In genomic region chr5:134411228-134411545, GRCh38 we compare ENCODE assay signal across 8 cellular contexts. TPM values are rescaled to one million over a fixed set of nuclear protein-coding genes. Genes with fewer than 3 reads are reported as not detected.
DNase-seq lines count a peak whose midpoint lies in the region; ATAC-seq, FAIRE-seq and TF ChIP-seq lines count a peak whose summit lies in the region.

No MANE protein-coding gene starts in this region.

- intact Hi-C loops in Calu3 (cut with micrococcal nuclease; ENCODE audit: unreplicated experiment) (no loop called here), OCI-LY7 (cut with micrococcal nuclease; ENCODE audit: unreplicated experiment) (loop anchor here (2.0 to 10.0 kb wide), 4 partner anchors 106 to 326 kb away; partner anchors contain the start of gene CAMLG), pancreas (cut with DNase I) (loop anchor here in 2 of 3 donors (5.0 kb wide), 1 partner anchor 116 kb away; the partner anchor contains the start of gene JADE2 (in 2 of the 2))

- peaks cover 25% of the 10 kb centered on the region for H3K79me2 ChIP-seq in OCI-LY7 (ENCODE audit: insufficient read depth, low read depth, low read length)

- H3K4me3 ChIP-seq in OCI-LY7 (ENCODE audit: low read depth, low read length, poor library complexity, severe bottlenecking) (peak overlapping the region; percentile 100), epithelial cell of proximal tubule (ENCODE audit: low read depth, low read length) (peak overlapping the region; percentile 95), pancreas (peak overlapping the region; percentile 58 to 90 (median 66))

- H3K4me2 ChIP-seq in OCI-LY7 (ENCODE audit: low read length) = peak overlapping the region; percentile 97

- DNase-seq in Calu3 = no peak
- no peak for DNase-seq in OCI-LY7 (ENCODE audit: low spot score)
- no peak for DNase-seq in epithelial cell of proximal tubule (ENCODE audit: low read depth)
- DNase-seq in pancreas = no peak
- no peak for DNase-seq in stimulated activated CD4-positive, alpha-beta T cell treated with anti-CD3 and anti-CD28 coated beads, Interleukin-4, amount 100 ng/mL, for 1 hour

- H3K9me2 ChIP-seq in OCI-LY7 (ENCODE audit: insufficient read depth, low read length) = no peaks in the 10 kb centered on the region

- TF ChIP-seq CTCF in Calu3 (IDR thresholded peaks at IDR 0.05; ENCODE audit: unreplicated experiment) (no peak), OCI-LY7 (conservative IDR thresholded peaks at IDR 0.05; ENCODE audit: low read length) (no peak), epithelial cell of proximal tubule (conservative IDR thresholded peaks at IDR 0.05; ENCODE audit: low read depth, low read length) (no peak), pancreas (IDR thresholded peaks at IDR 0.05) (no peak)

- BruUV-seq in Calu3 (replicated peaks; lab: Mats Ljungman, UMichigan) (TSS peak; percentile 80), OCI-LY7 (replicated peaks; lab: Mats Ljungman, UMichigan) (no TSS peak)

- peaks cover 19% of the 10 kb centered on the region for H3K36me3 Mint-ChIP-seq in Calu3 (ENCODE audit: insufficient read depth, unreplicated experiment)

- POLR2A ChIA-PET in OCI-LY7 (lab: Charles Lee) = interaction anchor here (0.6 to 1.6 kb wide), 21 partner anchors 8 to 1448 kb away, joined by 3 to 5 read pairs (median 3); no protein-coding TSS in a partner anchor

- peaks cover 27% of the 10 kb centered on the region for H3K36me3 ChIP-seq in OCI-LY7 (ENCODE audit: insufficient read depth, low read length)
- peaks cover 0 to 6% (median 0%) of the 10 kb centered on the region in 3 donors for H3K36me3 ChIP-seq in pancreas

- H3K27ac Mint-ChIP-seq in Calu3 (ENCODE audit: unreplicated experiment) = peak overlapping the region; percentile 31

- H3K4me1 ChIP-seq in OCI-LY7 (ENCODE audit: insufficient read depth, low read length, poor library complexity, severe bottlenecking) (peaks cover 26% of the 10 kb centered on the region), pancreas (peaks cover 22 to 37% (median 32%) of the 10 kb centered on the region in 3 donors)

- CTCF ChIA-PET in Calu3 (lab: Charles Lee) = interaction anchor here (0.8 to 2.6 kb wide), 17 partner anchors 20 to 176 kb away, joined by 3 to 16 read pairs (median 3); partner anchors contain the start of genes JADE2 and UBE2B
- CTCF ChIA-PET in OCI-LY7 (lab: Charles Lee; ENCODE audit: unreplicated experiment) = interaction anchor here (0.6 to 1.4 kb wide), 3 partner anchors 16 to 768 kb away, joined by 3 to 4 read pairs (median 3); no protein-coding TSS in a partner anchor

- H3K27me3 ChIP-seq in pancreas = no peaks in the 10 kb centered on the region

- H3K9me3 ChIP-seq in OCI-LY7 (ENCODE audit: low read length) (no peaks in the 10 kb centered on the region), pancreas (no peaks in the 10 kb centered on the region)

- no peaks in the 10 kb centered on the region for H3K27me3 Mint-ChIP-seq in Calu3 (ENCODE audit: unreplicated experiment)

- H4K20me1 ChIP-seq in OCI-LY7 (ENCODE audit: insufficient read depth, low read length) = no peaks in the 10 kb centered on the region

- H3K4me3 Mint-ChIP-seq in Calu3 (ENCODE audit: low read depth, unreplicated experiment) = peak overlapping the region; percentile 99

- peaks cover 43% of the 10 kb centered on the region for H3K4me1 Mint-ChIP-seq in Calu3 (ENCODE audit: low read depth, unreplicated experiment)

- H3K9me3 Mint-ChIP-seq in Calu3 (ENCODE audit: low read depth, unreplicated experiment) = no peaks in the 10 kb centered on the region

- FAIRE-seq in pancreas (lab: Jason Lieb, UNC) = no peak

- peak overlapping the region; percentile 96 for H2AFZ ChIP-seq in OCI-LY7 (ENCODE audit: low read length)

- ATAC-seq in pancreas (no peak), HG02981 (IDR thresholded peaks at IDR 0.05; ENCODE audit: unreplicated experiment) (no peak), HG02763 (IDR thresholded peaks at IDR 0.05; ENCODE audit: unreplicated experiment) (no peak), GM18498 (IDR thresholded peaks at IDR 0.05; ENCODE audit: unreplicated experiment) (no peak)

- 1 to 2% methylated on average over 9 of the region's 9 CpGs for WGBS in pancreas, 2 donors

- H3K27ac ChIP-seq in OCI-LY7 (ENCODE audit: low read depth, low read length, poor library complexity, severe bottlenecking) = peak overlapping the region; percentile 27
- peak overlapping the region in 3 of 4 donors; percentile 77 to 93 (median 80) for H3K27ac ChIP-seq in pancreas

RNA-seq across cellular contexts. Expression of gene CDKN2AIPNL, which starts 0.5 kb away (rescaled TPM):
- total RNA-seq in Calu3 (2022) = 43.7 and 51.6 TPM in 2 replicates
- 40.5 and 47.8 TPM in 2 replicates for total RNA-seq in OCI-LY7 (2014; rRNA removed; shearing (Covaris generic))
- 45.7 and 45.8 TPM in 2 replicates for total RNA-seq in OCI-LY7 (2022)
- 28.5 and 58.7 TPM in 2 replicates for total RNA-seq in epithelial cell of proximal tubule
- total RNA-seq in pancreas = 10 to 100 TPM; 11.9 to 24.6 (median 15.8) TPM
- polyA plus RNA-seq in pancreas = 10 to 100 TPM; 26.8 to 42.5 TPM

RNA-seq across cellular contexts. Expression of gene UBE2B, which starts 39.8 kb away (rescaled TPM):
- total RNA-seq in Calu3 (2022) = 114 and 132 TPM in 2 replicates
- total RNA-seq in OCI-LY7 (2014; rRNA removed; shearing (Covaris generic)) = 7.6 and 26.4 TPM in 2 replicates
- 70.3 and 79.8 TPM in 2 replicates for total RNA-seq in OCI-LY7 (2022)
- 32.2 and 32.8 TPM in 2 replicates for total RNA-seq in epithelial cell of proximal tubule
- 10 to 100 TPM; 41.5 to 68.7 (median 47.2) TPM for total RNA-seq in pancreas
- 10 to 100 TPM; 45.4 to 72.1 TPM for polyA plus RNA-seq in pancreas

RNA-seq across cellular contexts. Expression of gene CDKL3, which starts 44.2 kb away (rescaled TPM):
- 2.3 and 5.0 TPM in 2 replicates for total RNA-seq in Calu3 (2022)
- total RNA-seq in OCI-LY7 (2014; rRNA removed; shearing (Covaris generic)) = 0.57 and 0.70 TPM in 2 replicates
- 3.3 and 4.0 TPM in 2 replicates for total RNA-seq in OCI-LY7 (2022)
- total RNA-seq in epithelial cell of proximal tubule = 0.06 and 0.43 TPM in 2 replicates
- 1 to 10 TPM in 4 of 6 donors, under 1 TPM in 2; 0.47 to 1.3 (median 1.1) TPM for total RNA-seq in pancreas
- polyA plus RNA-seq in pancreas = 1 to 10 TPM; 1.7 to 3.8 TPM
